1 cellular context compared by ENCODE assay signal in the genomic region with DNA sequence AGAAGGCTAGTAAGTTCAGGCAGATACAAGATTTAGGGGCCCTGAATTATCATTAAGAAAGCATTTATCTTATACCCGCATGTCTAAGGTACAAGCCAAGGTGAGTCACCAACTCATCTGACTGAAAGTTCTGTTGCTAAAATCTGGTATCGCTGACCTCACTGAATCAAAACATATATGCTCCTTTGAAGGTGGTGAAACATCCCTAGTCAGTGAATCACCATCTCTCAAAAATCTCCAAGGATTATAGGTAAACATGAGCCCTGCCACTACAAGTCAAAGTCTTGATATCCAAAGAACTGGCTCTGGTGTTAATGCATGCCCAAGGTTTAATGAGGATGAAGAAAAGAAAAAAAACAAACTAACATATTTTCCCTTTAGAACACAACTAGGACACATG.
TF ChIP-seq lines count a peak whose summit lies in the region.

No MANE protein-coding gene starts in this region.

TF ChIP-seq in GM23338, 12 proteins besides CTCF, POLR2A, EP300 and RAD21 (continued from another document):
- TF ChIP-seq, protein P1, sequence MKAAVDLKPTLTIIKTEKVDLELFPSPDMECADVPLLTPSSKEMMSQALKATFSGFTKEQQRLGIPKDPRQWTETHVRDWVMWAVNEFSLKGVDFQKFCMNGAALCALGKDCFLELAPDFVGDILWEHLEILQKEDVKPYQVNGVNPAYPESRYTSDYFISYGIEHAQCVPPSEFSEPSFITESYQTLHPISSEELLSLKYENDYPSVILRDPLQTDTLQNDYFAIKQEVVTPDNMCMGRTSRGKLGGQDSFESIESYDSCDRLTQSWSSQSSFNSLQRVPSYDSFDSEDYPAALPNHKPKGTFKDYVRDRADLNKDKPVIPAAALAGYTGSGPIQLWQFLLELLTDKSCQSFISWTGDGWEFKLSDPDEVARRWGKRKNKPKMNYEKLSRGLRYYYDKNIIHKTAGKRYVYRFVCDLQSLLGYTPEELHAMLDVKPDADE (IDR thresholded peaks at IDR 0.05) = no peak
- TF ChIP-seq, protein P2, sequence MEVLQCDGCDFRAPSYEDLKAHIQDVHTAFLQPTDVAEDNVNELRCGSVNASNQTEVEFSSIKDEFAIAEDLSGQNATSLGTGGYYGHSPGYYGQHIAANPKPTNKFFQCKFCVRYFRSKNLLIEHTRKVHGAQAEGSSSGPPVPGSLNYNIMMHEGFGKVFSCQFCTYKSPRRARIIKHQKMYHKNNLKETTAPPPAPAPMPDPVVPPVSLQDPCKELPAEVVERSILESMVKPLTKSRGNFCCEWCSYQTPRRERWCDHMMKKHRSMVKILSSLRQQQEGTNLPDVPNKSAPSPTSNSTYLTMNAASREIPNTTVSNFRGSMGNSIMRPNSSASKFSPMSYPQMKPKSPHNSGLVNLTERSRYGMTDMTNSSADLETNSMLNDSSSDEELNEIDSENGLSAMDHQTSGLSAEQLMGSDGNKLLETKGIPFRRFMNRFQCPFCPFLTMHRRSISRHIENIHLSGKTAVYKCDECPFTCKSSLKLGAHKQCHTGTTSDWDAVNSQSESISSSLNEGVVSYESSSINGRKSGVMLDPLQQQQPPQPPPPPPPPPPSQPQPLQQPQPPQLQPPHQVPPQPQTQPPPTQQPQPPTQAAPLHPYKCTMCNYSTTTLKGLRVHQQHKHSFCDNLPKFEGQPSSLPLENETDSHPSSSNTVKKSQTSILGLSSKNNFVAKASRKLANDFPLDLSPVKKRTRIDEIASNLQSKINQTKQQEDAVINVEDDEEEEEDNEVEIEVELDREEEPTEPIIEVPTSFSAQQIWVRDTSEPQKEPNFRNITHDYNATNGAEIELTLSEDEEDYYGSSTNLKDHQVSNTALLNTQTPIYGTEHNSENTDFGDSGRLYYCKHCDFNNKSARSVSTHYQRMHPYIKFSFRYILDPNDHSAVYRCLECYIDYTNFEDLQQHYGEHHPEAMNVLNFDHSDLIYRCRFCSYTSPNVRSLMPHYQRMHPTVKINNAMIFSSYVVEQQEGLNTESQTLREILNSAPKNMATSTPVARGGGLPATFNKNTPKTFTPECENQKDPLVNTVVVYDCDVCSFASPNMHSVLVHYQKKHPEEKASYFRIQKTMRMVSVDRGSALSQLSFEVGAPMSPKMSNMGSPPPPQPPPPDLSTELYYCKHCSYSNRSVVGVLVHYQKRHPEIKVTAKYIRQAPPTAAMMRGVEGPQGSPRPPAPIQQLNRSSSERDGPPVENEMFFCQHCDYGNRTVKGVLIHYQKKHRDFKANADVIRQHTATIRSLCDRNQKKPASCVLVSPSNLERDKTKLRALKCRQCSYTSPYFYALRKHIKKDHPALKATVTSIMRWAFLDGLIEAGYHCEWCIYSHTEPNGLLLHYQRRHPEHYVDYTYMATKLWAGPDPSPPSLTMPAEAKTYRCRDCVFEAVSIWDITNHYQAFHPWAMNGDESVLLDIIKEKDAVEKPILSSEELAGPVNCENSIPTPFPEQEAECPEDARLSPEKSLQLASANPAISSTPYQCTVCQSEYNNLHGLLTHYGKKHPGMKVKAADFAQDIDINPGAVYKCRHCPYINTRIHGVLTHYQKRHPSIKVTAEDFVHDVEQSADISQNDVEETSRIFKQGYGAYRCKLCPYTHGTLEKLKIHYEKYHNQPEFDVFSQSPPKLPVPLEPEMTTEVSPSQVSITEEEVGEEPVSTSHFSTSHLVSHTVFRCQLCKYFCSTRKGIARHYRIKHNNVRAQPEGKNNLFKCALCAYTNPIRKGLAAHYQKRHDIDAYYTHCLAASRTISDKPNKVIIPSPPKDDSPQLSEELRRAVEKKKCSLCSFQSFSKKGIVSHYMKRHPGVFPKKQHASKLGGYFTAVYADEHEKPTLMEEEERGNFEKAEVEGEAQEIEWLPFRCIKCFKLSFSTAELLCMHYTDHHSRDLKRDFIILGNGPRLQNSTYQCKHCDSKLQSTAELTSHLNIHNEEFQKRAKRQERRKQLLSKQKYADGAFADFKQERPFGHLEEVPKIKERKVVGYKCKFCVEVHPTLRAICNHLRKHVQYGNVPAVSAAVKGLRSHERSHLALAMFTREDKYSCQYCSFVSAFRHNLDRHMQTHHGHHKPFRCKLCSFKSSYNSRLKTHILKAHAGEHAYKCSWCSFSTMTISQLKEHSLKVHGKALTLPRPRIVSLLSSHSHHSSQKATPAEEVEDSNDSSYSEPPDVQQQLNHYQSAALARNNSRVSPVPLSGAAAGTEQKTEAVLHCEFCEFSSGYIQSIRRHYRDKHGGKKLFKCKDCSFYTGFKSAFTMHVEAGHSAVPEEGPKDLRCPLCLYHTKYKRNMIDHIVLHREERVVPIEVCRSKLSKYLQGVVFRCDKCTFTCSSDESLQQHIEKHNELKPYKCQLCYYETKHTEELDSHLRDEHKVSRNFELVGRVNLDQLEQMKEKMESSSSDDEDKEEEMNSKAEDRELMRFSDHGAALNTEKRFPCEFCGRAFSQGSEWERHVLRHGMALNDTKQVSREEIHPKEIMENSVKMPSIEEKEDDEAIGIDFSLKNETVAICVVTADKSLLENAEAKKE (CRISPR knock-in tag; IDR thresholded peaks at IDR 0.05) = no peak
- no peak for TF ChIP-seq STAT1 (IDR thresholded peaks at IDR 0.05; ENCODE audit: unreplicated experiment)
- TF ChIP-seq EZH2 (IDR thresholded peaks at IDR 0.05; ENCODE audit: low read depth, unreplicated experiment) = no peak
TF ChIP-seq in GM23338: peak in this region for 0.
